In the genomic region with DNA sequence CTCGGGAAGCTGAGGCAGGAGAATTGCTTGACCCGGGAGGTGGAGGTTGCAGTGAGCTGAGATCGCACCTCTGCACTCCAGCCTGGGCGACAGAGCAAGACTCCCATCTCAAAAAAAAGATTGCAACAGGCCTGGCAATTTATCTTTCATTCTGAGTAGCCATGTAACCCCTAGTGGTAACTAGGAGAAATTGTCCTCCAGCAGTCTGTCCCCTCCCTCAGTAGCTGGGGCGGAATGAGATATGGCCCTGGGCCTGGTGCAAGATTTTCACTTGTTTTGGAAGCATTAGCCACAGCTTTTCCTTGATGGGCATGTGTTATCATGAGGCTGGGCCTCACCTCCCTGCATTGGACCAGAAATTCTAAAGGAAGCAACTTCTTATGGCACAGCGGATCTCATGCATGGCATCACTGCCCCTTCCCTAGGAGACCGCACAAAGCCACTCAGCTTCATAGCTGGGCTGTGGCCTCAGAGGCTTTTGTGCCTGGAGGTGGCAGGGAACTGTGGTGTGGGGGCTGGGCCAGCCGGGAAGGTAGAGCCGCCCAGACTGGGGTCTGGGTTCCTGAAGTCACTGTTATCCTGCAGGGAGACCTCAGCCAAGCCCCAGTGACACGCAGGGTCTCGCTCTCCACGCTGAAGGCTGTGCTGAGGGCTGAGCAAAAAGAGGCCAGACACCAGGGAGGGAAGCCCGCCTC, we compare ENCODE assay signal across 8 cellular contexts. TPM values are rescaled to one million over a fixed set of nuclear protein-coding genes. Genes with fewer than 3 reads are reported as not detected.
A peak's percentile ranks its signal among the peaks of the same experiment; 100 is the strongest.
DNase-seq lines count a peak whose midpoint lies in the region; ATAC-seq, FAIRE-seq and TF ChIP-seq lines count a peak whose summit lies in the region.

No MANE protein-coding gene starts in this region.

- no peak overlapping the region for H3K4me2 ChIP-seq in keratinocyte (ENCODE audit: control insufficient read depth, extremely low read depth, insufficient read depth, low read depth, low read length)

- dilution Hi-C loops in keratinocyte (cut with MboI; ENCODE audit: extremely low pct_ligation_motif_present, low sequenced_read_pairs), result no loop called here

- DNase-seq in COLO829 (ENCODE audit: low spot score), result peak; percentile 41
- DNase-seq in activated B cell treated with CpG ODN at 0.5 μM for 24 hours, result no peak
- no peak for DNase-seq in keratinocyte (ENCODE audit: low read depth, low spot score)
- no peak for DNase-seq in activated CD8-positive, alpha-beta memory T cell treated with anti-CD3 and anti-CD28 coated beads, Interleukin-2, amount 10 ng/mL, durations not matched to agents 7 days and 5 days
- DNase-seq in activated CD4-positive, alpha-beta T cell treated with anti-CD3 and anti-CD28 coated beads, Interleukin-2, amount 50 U/mL, for 48 hours, result no peak
- no peak for DNase-seq in activated effector memory CD4-positive, alpha-beta T cell treated with Interleukin-2 at 50 U/mL for 16 hours

- no peaks in the 10 kb centered on the region for H3K79me2 ChIP-seq in keratinocyte (ENCODE audit: control insufficient read depth, insufficient read depth, low read length)

- H3K27ac ChIP-seq in HUES6 (ENCODE audit: low read depth, low read length), result peak overlapping the region; percentile 32; the same call in 1 of the 2 replicates
- H3K27ac ChIP-seq in keratinocyte (ENCODE audit: control insufficient read depth, insufficient read depth, low read length), result no peak overlapping the region

- peak overlapping the region; percentile 29 for H3K9ac ChIP-seq in HUES6 (ENCODE audit: low read length)
- H3K9ac ChIP-seq in keratinocyte (ENCODE audit: control insufficient read depth, extremely low read depth, insufficient read depth, low read length), result no peak overlapping the region

- H4K20me1 ChIP-seq in keratinocyte (ENCODE audit: control insufficient read depth, extremely low read depth, insufficient read depth, low read length), result no peaks in the 10 kb centered on the region

- H3K27me3 ChIP-seq in HUES6 (ENCODE audit: control insufficient read depth, insufficient read depth, low read length) (no peaks in the 10 kb centered on the region), keratinocyte (ENCODE audit: control insufficient read depth, extremely low read depth, insufficient read depth, low read length) (no peaks in the 10 kb centered on the region)

- H3K4me1 ChIP-seq in HUES6 (ENCODE audit: control insufficient read depth, insufficient read depth, low read length), result peaks cover 30% of the 10 kb centered on the region
- no peaks in the 10 kb centered on the region for H3K4me1 ChIP-seq in keratinocyte (ENCODE audit: control insufficient read depth, extremely low read depth, insufficient read depth, low read length)

- POLR2A ChIA-PET in activated B cell treated with CpG ODN at 0.5 μM for 24 hours (lab: Charles Lee), result no interaction called here

- H3K9me3 ChIP-seq in HUES6 (ENCODE audit: control insufficient read depth, insufficient read depth, low read depth, low read length) (no peaks in the 10 kb centered on the region), keratinocyte (ENCODE audit: control insufficient read depth, low read depth, low read length) (no peaks in the 10 kb centered on the region)

- H2AFZ ChIP-seq in keratinocyte (ENCODE audit: control insufficient read depth, low read length), result no peak overlapping the region

- no peaks in the 10 kb centered on the region for H3K9me3 Mint-ChIP-seq in activated B cell treated with CpG ODN at 0.5 μM for 24 hours
- no peaks in the 10 kb centered on the region for H3K9me3 Mint-ChIP-seq in activated CD8-positive, alpha-beta memory T cell treated with anti-CD3 and anti-CD28 coated beads, Interleukin-2, amount 10 ng/mL, durations not matched to agents 7 days and 5 days (ENCODE audit: low read depth)

- ATAC-seq in activated B cell treated with CpG ODN at 0.5 μM for 24 hours (ENCODE audit: low read depth), result peak; percentile 45
- no peak for ATAC-seq in activated CD8-positive, alpha-beta memory T cell treated with anti-CD3 and anti-CD28 coated beads, Interleukin-2, amount 10 ng/mL, durations not matched to agents 7 days and 5 days
- no peak for ATAC-seq in GM19463 (IDR thresholded peaks at IDR 0.05; ENCODE audit: unreplicated experiment)

- TF ChIP-seq CTCF in activated B cell treated with CpG ODN at 0.5 μM for 24 hours (IDR thresholded peaks at IDR 0.05), result no peak
- TF ChIP-seq CTCF in keratinocyte (optimal IDR thresholded peaks at IDR 0.05 in 1 of 3, IDR thresholded peaks at IDR 0.05 in 1 of 3, conservative IDR thresholded peaks at IDR 0.05 in 1 of 3; ENCODE audit: extremely low read depth in 1 of 3, insufficient read depth in 2 of 3, low read length in 3 of 3), result peak; percentile 28 to 49 (median 44)

- H3K27me3 Mint-ChIP-seq in activated B cell treated with CpG ODN at 0.5 μM for 24 hours, result peaks cover 5% of the 10 kb centered on the region
- H3K27me3 Mint-ChIP-seq in activated CD8-positive, alpha-beta memory T cell treated with anti-CD3 and anti-CD28 coated beads, Interleukin-2, amount 10 ng/mL, durations not matched to agents 7 days and 5 days, result no peaks in the 10 kb centered on the region

- FAIRE-seq in keratinocyte (lab: Jason Lieb, UNC), result no peak

- H3K4me1 Mint-ChIP-seq in activated B cell treated with CpG ODN at 0.5 μM for 24 hours, result no peaks in the 10 kb centered on the region
- no peaks in the 10 kb centered on the region for H3K4me1 Mint-ChIP-seq in activated CD8-positive, alpha-beta memory T cell treated with anti-CD3 and anti-CD28 coated beads, Interleukin-2, amount 10 ng/mL, durations not matched to agents 7 days and 5 days

- H3K36me3 Mint-ChIP-seq in activated B cell treated with CpG ODN at 0.5 μM for 24 hours (ENCODE audit: low read depth), result no peaks in the 10 kb centered on the region
- H3K36me3 Mint-ChIP-seq in activated CD8-positive, alpha-beta memory T cell treated with anti-CD3 and anti-CD28 coated beads, Interleukin-2, amount 10 ng/mL, durations not matched to agents 7 days and 5 days, result no peaks in the 10 kb centered on the region

- H3K27ac Mint-ChIP-seq in activated B cell treated with CpG ODN at 0.5 μM for 24 hours, result no peak overlapping the region
- no peak overlapping the region for H3K27ac Mint-ChIP-seq in activated CD8-positive, alpha-beta memory T cell treated with anti-CD3 and anti-CD28 coated beads, Interleukin-2, amount 10 ng/mL, durations not matched to agents 7 days and 5 days

- H3K4me3 ChIP-seq in HUES6 (ENCODE audit: low read depth, low read length) (peak overlapping the region; percentile 9; the same call in 1 of the 2 replicates), keratinocyte (ENCODE audit: control insufficient read depth in 2 of 3, extremely low read depth in 1 of 3, insufficient read depth in 2 of 3, low read depth in 1 of 3, low read length in 3 of 3) (no peak overlapping the region)

- H3K4me3 Mint-ChIP-seq in activated B cell treated with CpG ODN at 0.5 μM for 24 hours, result no peak overlapping the region
- no peak overlapping the region for H3K4me3 Mint-ChIP-seq in activated CD8-positive, alpha-beta memory T cell treated with anti-CD3 and anti-CD28 coated beads, Interleukin-2, amount 10 ng/mL, durations not matched to agents 7 days and 5 days

- intact Hi-C loops in activated B cell treated with CpG ODN at 0.5 μM for 24 hours (cut with micrococcal nuclease), result loop anchor here (1.0 kb wide), 1 partner anchor 121 kb away; no protein-coding TSS in a partner anchor

- H3K9me1 ChIP-seq in keratinocyte (ENCODE audit: control insufficient read depth, extremely low read depth, insufficient read depth, low read length), result no peaks in the 10 kb centered on the region

- 0 out of 2 replicates have a peak, but pooled peaks cover 5% of the 10 kb centered on the region for H3K36me3 ChIP-seq in HUES6 (ENCODE audit: control insufficient read depth, insufficient read depth, low read length)
- no peaks in the 10 kb centered on the region for H3K36me3 ChIP-seq in keratinocyte (ENCODE audit: control insufficient read depth in 2 of 2, extremely low read depth in 1 of 2, insufficient read depth in 2 of 2, low read length in 2 of 2)

- CTCF ChIA-PET in activated B cell treated with CpG ODN at 0.5 μM for 24 hours (lab: Charles Lee), result no interaction called here
- CTCF ChIA-PET in activated CD8-positive, alpha-beta memory T cell treated with anti-CD3 and anti-CD28 coated beads, Interleukin-2, amount 10 ng/mL, durations not matched to agents 7 days and 5 days (lab: Charles Lee), result interaction anchor here (1.2 to 2.1 kb wide), 5 partner anchors 10 to 273 kb away, joined by 3 to 5 read pairs (median 4); no protein-coding TSS in a partner anchor

RNA-seq across cellular contexts. Expression of gene NATD1, which starts 13.4 kb away (rescaled TPM):
- total RNA-seq in activated B cell treated with CpG ODN at 0.5 μM for 24 hours, result 1.5 and 1.7 TPM in 2 replicates
- polyA plus RNA-seq in keratinocyte, result 1.5 to 3.3 TPM (median 3.1 TPM) in 3 replicates
- polyA plus RNA-seq in keratinocyte (2011; ENCODE audit: low read depth), result 0.77 TPM
- 3.7 and 5.3 TPM in 2 replicates for polyA plus RNA-seq in keratinocyte (2011; cell fraction: cytosol; rRNA removed)
- 4.3 and 5.8 TPM in 2 replicates for polyA plus RNA-seq in keratinocyte (2011; cell fraction: nucleus; rRNA removed)
- 3.6 and 4.2 TPM in 2 replicates for polyA plus RNA-seq in keratinocyte (2012; ENCODE audit: low replicate concordance)
- 2.1 to 6.0 TPM (median 4.2 TPM) in 3 replicates for polyA minus RNA-seq in keratinocyte
- polyA minus RNA-seq in keratinocyte (2011; cell fraction: cytosol; rRNA and poly(A)+ RNA removed), result 5.2 TPM
- polyA minus RNA-seq in keratinocyte (2011; cell fraction: nucleus; rRNA and poly(A)+ RNA removed), result 3.5 and 4.3 TPM in 2 replicates
- total RNA-seq in activated CD8-positive, alpha-beta memory T cell treated with anti-CD3 and anti-CD28 coated beads, Interleukin-2, amount 10 ng/mL, durations not matched to agents 7 days and 5 days, result 1 to 10 TPM; 1.8 to 1.9 TPM

RNA-seq across cellular contexts. Expression of gene TMEM11, which starts 25.9 kb away (rescaled TPM):
- total RNA-seq in activated B cell treated with CpG ODN at 0.5 μM for 24 hours, result 21.2 and 22.2 TPM in 2 replicates
- 38.5 to 58.1 TPM (median 40.1 TPM) in 3 replicates for polyA plus RNA-seq in keratinocyte
- 21.2 TPM for polyA plus RNA-seq in keratinocyte (2011; ENCODE audit: low read depth)
- 36.6 and 44.0 TPM in 2 replicates for polyA plus RNA-seq in keratinocyte (2011; cell fraction: cytosol; rRNA removed)
- polyA plus RNA-seq in keratinocyte (2011; cell fraction: nucleus; rRNA removed), result 26.4 and 37.1 TPM in 2 replicates
- 26.6 and 27.2 TPM in 2 replicates for polyA plus RNA-seq in keratinocyte (2012; ENCODE audit: low replicate concordance)
- polyA minus RNA-seq in keratinocyte, result 20.8 to 45.3 TPM (median 30.9 TPM) in 3 replicates
- polyA minus RNA-seq in keratinocyte (2011; cell fraction: cytosol; rRNA and poly(A)+ RNA removed), result 49.5 TPM
- polyA minus RNA-seq in keratinocyte (2011; cell fraction: nucleus; rRNA and poly(A)+ RNA removed), result 9.8 and 11.9 TPM in 2 replicates
- total RNA-seq in activated CD8-positive, alpha-beta memory T cell treated with anti-CD3 and anti-CD28 coated beads, Interleukin-2, amount 10 ng/mL, durations not matched to agents 7 days and 5 days, result 10 to 100 TPM; 24.8 to 29.3 TPM

RNA-seq across cellular contexts. Expression of gene MAP2K3, which starts 44.7 kb away (rescaled TPM):
- total RNA-seq in activated B cell treated with CpG ODN at 0.5 μM for 24 hours, result 75.1 and 81.1 TPM in 2 replicates
- polyA plus RNA-seq in keratinocyte, result 19.0 to 70.2 TPM (median 22.4 TPM) in 3 replicates
- polyA plus RNA-seq in keratinocyte (2011; ENCODE audit: low read depth), result 41.8 TPM
- polyA plus RNA-seq in keratinocyte (2011; cell fraction: cytosol; rRNA removed), result 33.6 and 51.5 TPM in 2 replicates
- polyA plus RNA-seq in keratinocyte (2011; cell fraction: nucleus; rRNA removed), result 46.5 and 55.1 TPM in 2 replicates
- polyA plus RNA-seq in keratinocyte (2012; ENCODE audit: low replicate concordance), result 56.4 and 72.9 TPM in 2 replicates
- 23.0 to 102 TPM (median 29.5 TPM) in 3 replicates for polyA minus RNA-seq in keratinocyte
- 36.1 TPM for polyA minus RNA-seq in keratinocyte (2011; cell fraction: cytosol; rRNA and poly(A)+ RNA removed)
- 21.7 and 28.8 TPM in 2 replicates for polyA minus RNA-seq in keratinocyte (2011; cell fraction: nucleus; rRNA and poly(A)+ RNA removed)
- total RNA-seq in activated CD8-positive, alpha-beta memory T cell treated with anti-CD3 and anti-CD28 coated beads, Interleukin-2, amount 10 ng/mL, durations not matched to agents 7 days and 5 days, result 10 to 100 TPM; 65.5 to 97.3 TPM
